ENCODE assay signal across 11 cellular contexts in the genomic region with DNA sequence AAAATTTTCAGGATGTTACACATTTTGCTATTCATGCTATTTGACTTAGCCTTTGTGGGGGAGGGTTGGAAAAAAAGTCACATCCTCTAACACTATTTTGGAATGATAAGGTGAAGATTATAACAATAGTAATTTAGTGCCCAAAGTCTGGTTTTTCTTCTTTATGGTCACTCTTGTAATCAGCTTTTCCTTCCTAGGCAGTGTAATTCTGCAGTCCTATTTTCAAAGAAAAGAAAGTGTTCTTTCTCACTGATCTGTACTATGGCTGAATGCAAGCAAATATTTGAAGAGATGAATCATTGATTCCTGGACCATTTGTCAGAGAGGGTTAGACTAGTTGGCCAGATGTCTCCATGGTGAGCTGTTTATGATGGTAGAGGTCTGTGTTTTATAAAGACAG. TPM values are rescaled to one million over a fixed set of nuclear protein-coding genes. Genes with fewer than 3 reads are reported as not detected.
DNase-seq lines count a peak whose midpoint lies in the region; ATAC-seq, FAIRE-seq and TF ChIP-seq lines count a peak whose summit lies in the region.
"Had no signal": no experiment of that assay in that cellular context is flagged by ENCODE, and none has a peak within 500 bp of the region (broad histone marks: within the 10 kb centered on the region; RNA-seq: fewer than 3 reads in every experiment).

No MANE protein-coding gene starts in this region.

- H3K4me3 ChIP-seq in astrocyte (ENCODE audit: insufficient read depth, low read depth, low read length) = peak overlapping the region; percentile 30
- peak overlapping the region in 1 of 3 experiments; percentile 11; a peak in 2 of 6 replicates for H3K4me3 ChIP-seq in HepG2 (replicated peaks in 1 of 3; ENCODE audit: insufficient read depth in 1 of 3, low read depth in 2 of 3, low read length in 3 of 3)
- H3K4me3 ChIP-seq: HAP-1 had no signal

- H3K9me3 ChIP-seq in astrocyte (ENCODE audit: insufficient read depth, low read depth, low read length) (no peaks in the 10 kb centered on the region), HepG2 (ENCODE audit: low read length) (no peaks in the 10 kb centered on the region)
- H3K9me3 ChIP-seq: HAP-1 had no signal

- BruUV-seq in HepG2 (replicated peaks; lab: Mats Ljungman, UMichigan) = no TSS peak

- H3K36me3 ChIP-seq in astrocyte (ENCODE audit: insufficient read depth, low read length) (no peaks in the 10 kb centered on the region), HepG2 (replicated peaks in 1 of 2; ENCODE audit: control insufficient read depth in 1 of 2, insufficient read depth in 2 of 2, low read length in 2 of 2) (peaks cover 2 to 14% of the 10 kb centered on the region in 2 experiments; a peak in 4 of 5 replicates)
- H3K36me3 ChIP-seq: HAP-1 had no signal

- FAIRE-seq in astrocyte (lab: Jason Lieb, UNC) (peak; percentile 89), HepG2 (lab: Jason Lieb, UNC) (peak; percentile 81)

- in situ Hi-C loops in ACHN (cut with HindIII; ENCODE audit: low pct_ligation_motif_present, low pct_unique_long_range_greater_than_20kb, low sequenced_read_pairs) = no loop called here
- in situ Hi-C loops in HepG2 (cut with HindIII; ENCODE audit: extremely low pct_ligation_motif_present, low pct_unique_long_range_greater_than_20kb) = no loop called here

- H3K4me3 Mint-ChIP-seq in astrocyte (ENCODE audit: unreplicated experiment) (peak overlapping the region; percentile 62), progenitor cell of endocrine pancreas (ENCODE audit: low read depth) (no peak overlapping the region)

- ATAC-seq in HepG2 (peak; percentile 97), GM19463 (IDR thresholded peaks at IDR 0.05; ENCODE audit: unreplicated experiment) (no peak), HG03108 (IDR thresholded peaks at IDR 0.05; ENCODE audit: unreplicated experiment) (no peak), HG03439 (IDR thresholded peaks at IDR 0.05; ENCODE audit: unreplicated experiment) (no peak)

- CTCF ChIA-PET in HepG2 (lab: Yijun Ruan, JAX; ENCODE audit: low intra/inter-chr PET ratio, low total read pairs) = no interaction called here

- intact Hi-C loops in HepG2 (cut with micrococcal nuclease; ENCODE audit: unreplicated experiment) = loop anchor here (1.0 kb wide), 1 partner anchor 8 kb away; a partner anchor contains a TSS

- H3K27me3 Mint-ChIP-seq in astrocyte (ENCODE audit: low read depth, unreplicated experiment) (no peaks in the 10 kb centered on the region), progenitor cell of endocrine pancreas (no peaks in the 10 kb centered on the region)

- H3K4me1 Mint-ChIP-seq in astrocyte (ENCODE audit: low read depth, unreplicated experiment) (peaks cover 64% of the 10 kb centered on the region), progenitor cell of endocrine pancreas (ENCODE audit: low read depth) (peaks cover 24% of the 10 kb centered on the region)

- H3K27me3 ChIP-seq in astrocyte (ENCODE audit: insufficient read depth, low read length) = no peaks in the 10 kb centered on the region
- no peaks in the 10 kb centered on the region; a peak in 1 of 5 replicates for H3K27me3 ChIP-seq in HepG2 (ENCODE audit: control insufficient read depth in 1 of 2, insufficient read depth in 2 of 2, low read length in 2 of 2)

- H3K9me3 Mint-ChIP-seq in astrocyte (ENCODE audit: unreplicated experiment) = no peaks in the 10 kb centered on the region
- no peaks in the 10 kb centered on the region for H3K9me3 Mint-ChIP-seq in progenitor cell of endocrine pancreas (ENCODE audit: low read depth)

- H3K36me3 Mint-ChIP-seq in astrocyte (ENCODE audit: low read depth, unreplicated experiment) (peaks cover 6% of the 10 kb centered on the region), progenitor cell of endocrine pancreas (ENCODE audit: insufficient read depth) (peaks cover 1% of the 10 kb centered on the region)

- peak in 1 of 2 experiments; percentile 83; a peak in 2 of 4 replicates for TF ChIP-seq EP300 in HepG2 (IDR thresholded peaks at IDR 0.05; ENCODE audit: low read depth in 2 of 2, low read length in 2 of 2)
- peak; percentile 64; the same call in 1 of the 2 replicates for TF ChIP-seq EP300 in HepG2 (CRISPR knock-in tag; IDR thresholded peaks at IDR 0.05; ENCODE audit: borderline replicate concordance)

- peaks cover 18% of the 10 kb centered on the region for H4K20me1 ChIP-seq in astrocyte (ENCODE audit: insufficient read depth, low read length)
- H4K20me1 ChIP-seq in HepG2 (ENCODE audit: insufficient read depth, low read length) = peaks cover 52% of the 10 kb centered on the region

- TF ChIP-seq CTCF in astrocyte (IDR thresholded peaks at IDR 0.05; ENCODE audit: insufficient read depth, low read depth, low read length) (no peak), HepG2 (CRISPR knock-in tag; IDR thresholded peaks at IDR 0.05) (no peak), progenitor cell of endocrine pancreas (IDR thresholded peaks at IDR 0.05; ENCODE audit: unreplicated experiment) (no peak)

- peak overlapping the region; percentile 96 for H3K27ac Mint-ChIP-seq in astrocyte (ENCODE audit: unreplicated experiment)
- no peak overlapping the region for H3K27ac Mint-ChIP-seq in progenitor cell of endocrine pancreas

- no peak for TF ChIP-seq POLR2A in HepG2 (IDR thresholded peaks at IDR 0.05; ENCODE audit: insufficient read depth in 1 of 2, low read depth in 2 of 2, low read length in 2 of 2)

- peak overlapping the region; percentile 77 for H3K4me2 ChIP-seq in astrocyte (ENCODE audit: low read length)
- peak overlapping the region; percentile 37 for H3K4me2 ChIP-seq in HepG2 (ENCODE audit: low read depth, low read length)

- H3K9ac ChIP-seq in astrocyte (ENCODE audit: low read length) (peak overlapping the region; percentile 78), HepG2 (ENCODE audit: insufficient read depth, low read depth, low read length) (no peak overlapping the region)

- POLR2A ChIA-PET in HepG2 (lab: Yijun Ruan, JAX) = interaction anchor here (0.7 to 1.9 kb wide), 5 partner anchors 9 to 178 kb away, joined by 3 to 33 read pairs (median 6); a partner anchor contains a TSS

- peak overlapping the region; percentile 94 for H3K27ac ChIP-seq in astrocyte (ENCODE audit: low read depth, low read length)
- H3K27ac ChIP-seq in HepG2 (ENCODE audit: extremely low read length, insufficient read depth, low read length) = peak overlapping the region; percentile 56

- H3K4me1 ChIP-seq in astrocyte (ENCODE audit: insufficient read depth, low read length) (peaks cover 64% of the 10 kb centered on the region), HepG2 (ENCODE audit: insufficient read depth, low read length) (peaks cover 98% of the 10 kb centered on the region)
- H3K4me1 ChIP-seq: HAP-1 had no signal

- no peak overlapping the region for H2AFZ ChIP-seq in astrocyte (ENCODE audit: low read depth, low read length)
- H2AFZ ChIP-seq in HepG2 (ENCODE audit: low read length) = no peak overlapping the region

- TF ChIP-seq RAD21 in HepG2 (CRISPR knock-in tag; IDR thresholded peaks at IDR 0.05) = no peak

- peak; percentile 97 for DNase-seq in ACHN
- DNase-seq in HS-27A (ENCODE audit: low read depth) = peak; percentile 85
- DNase-seq in astrocyte (ENCODE audit: low read depth) = peak; percentile 94
- peak; percentile 96 for DNase-seq in HepG2 (ENCODE audit: low spot score)
- no peak for DNase-seq in progenitor cell of endocrine pancreas (ENCODE audit: low spot score, unreplicated experiment)
- DNase-seq: activated T-cell treated with anti-CD3 and anti-CD28 coated beads, Interleukin-2, amount 50 U/mL, for 48 hours; GDM1 had no signal

- H3K79me2 ChIP-seq in astrocyte (ENCODE audit: insufficient read depth, low read length) (peaks cover 89% of the 10 kb centered on the region), HepG2 (ENCODE audit: insufficient read depth, low read length) (peaks cover 96% of the 10 kb centered on the region)

RNA-seq across cellular contexts. Expression of a gene that starts 8.4 kb away (rescaled TPM):
- total RNA-seq in astrocyte (76.8 TPM in 2 replicates), HepG2 (2016; rRNA removed; fragmentation: Illumina TruSeq; extraction: Trizol) (51.7 and 53.4 TPM in 2 replicates), progenitor cell of endocrine pancreas (57.4 and 63.7 TPM in 2 replicates)
- 19.0 and 20.1 TPM in 2 replicates for total RNA-seq in HepG2 (2016; cell fraction: cytosol; rRNA removed; fragmentation: Illumina TruSeq; extraction: Trizol; ENCODE audit: low read depth)
- 53.8 and 54.3 TPM in 2 replicates for total RNA-seq in HepG2 (2016; cell fraction: insoluble cytoplasmic fraction; rRNA removed; fragmentation: Illumina TruSeq; extraction: Trizol)
- 36.2 and 36.7 TPM in 2 replicates for total RNA-seq in HepG2 (2016; cell fraction: membrane; rRNA removed; fragmentation: Illumina TruSeq; extraction: Trizol)
- total RNA-seq in HepG2 (2016; cell fraction: nucleus; rRNA removed; fragmentation: Illumina TruSeq; extraction: Trizol) = 57.5 and 60.4 TPM in 2 replicates
- 47.9 and 61.0 TPM in 2 replicates for polyA plus RNA-seq in HepG2 (2011; rRNA removed)
- polyA plus RNA-seq in HepG2 (2011; cell fraction: cytosol; rRNA removed) = 26.9 and 41.0 TPM in 2 replicates
- polyA plus RNA-seq in HepG2 (2011; cell fraction: nucleus; rRNA removed) = 39.4 and 42.0 TPM in 2 replicates
- polyA plus RNA-seq in HepG2 (2012) = 27.1 and 34.3 TPM in 2 replicates
- polyA plus RNA-seq in HepG2 (2016; cell fraction: cytosol; fragmentation: Illumina TruSeq; extraction: Trizol; ENCODE audit: low read depth) = 3.4 and 3.7 TPM in 2 replicates
- polyA plus RNA-seq in HepG2 (2016; cell fraction: insoluble cytoplasmic fraction; fragmentation: Illumina TruSeq; extraction: Trizol; ENCODE audit: low read depth) = 43.2 and 52.1 TPM in 2 replicates
- polyA plus RNA-seq in HepG2 (2016; cell fraction: membrane; fragmentation: Illumina TruSeq; extraction: Trizol; ENCODE audit: low read depth) = 13.3 and 17.1 TPM in 2 replicates
- polyA plus RNA-seq in HepG2 (2016; cell fraction: nucleus; fragmentation: Illumina TruSeq; extraction: Trizol; ENCODE audit: insufficient read depth, low read depth) = 51.5 and 57.9 TPM in 2 replicates
- polyA minus RNA-seq in HepG2 (2011; rRNA and poly(A)+ RNA removed; ENCODE audit: low replicate concordance) = 45.2 and 96.4 TPM in 2 replicates
- 68.9 and 72.7 TPM in 2 replicates for polyA minus RNA-seq in HepG2 (2011; cell fraction: cytosol; rRNA and poly(A)+ RNA removed)
- 128 and 149 TPM in 2 replicates for polyA minus RNA-seq in HepG2 (2011; cell fraction: nucleus; rRNA and poly(A)+ RNA removed)

RNA-seq across cellular contexts. Expression of a gene that starts 8.7 kb away (rescaled TPM):
- 71.9 and 78.8 TPM in 2 replicates for total RNA-seq in astrocyte
- total RNA-seq in HepG2 (2016; rRNA removed; fragmentation: Illumina TruSeq; extraction: Trizol) = 99.8 and 104 TPM in 2 replicates
- total RNA-seq in HepG2 (2016; cell fraction: cytosol; rRNA removed; fragmentation: Illumina TruSeq; extraction: Trizol; ENCODE audit: low read depth) = 81.0 and 93.2 TPM in 2 replicates
- 98.8 and 104 TPM in 2 replicates for total RNA-seq in HepG2 (2016; cell fraction: insoluble cytoplasmic fraction; rRNA removed; fragmentation: Illumina TruSeq; extraction: Trizol)
- total RNA-seq in HepG2 (2016; cell fraction: membrane; rRNA removed; fragmentation: Illumina TruSeq; extraction: Trizol) = 49.2 and 54.2 TPM in 2 replicates
- total RNA-seq in HepG2 (2016; cell fraction: nucleus; rRNA removed; fragmentation: Illumina TruSeq; extraction: Trizol) = 61.4 and 77.1 TPM in 2 replicates
- polyA plus RNA-seq in HepG2 (2011; rRNA removed) = 90.8 and 99.8 TPM in 2 replicates
- polyA plus RNA-seq in HepG2 (2011; cell fraction: cytosol; rRNA removed) = 45.8 and 51.2 TPM in 2 replicates
- 207 and 252 TPM in 2 replicates for polyA plus RNA-seq in HepG2 (2011; cell fraction: nucleus; rRNA removed)
- polyA plus RNA-seq in HepG2 (2012) = 46.9 and 63.7 TPM in 2 replicates
- 14.9 and 16.8 TPM in 2 replicates for polyA plus RNA-seq in HepG2 (2016; cell fraction: cytosol; fragmentation: Illumina TruSeq; extraction: Trizol; ENCODE audit: low read depth)
- 128 and 134 TPM in 2 replicates for polyA plus RNA-seq in HepG2 (2016; cell fraction: insoluble cytoplasmic fraction; fragmentation: Illumina TruSeq; extraction: Trizol; ENCODE audit: low read depth)
- polyA plus RNA-seq in HepG2 (2016; cell fraction: membrane; fragmentation: Illumina TruSeq; extraction: Trizol; ENCODE audit: low read depth) = 28.8 and 29.0 TPM in 2 replicates
- polyA plus RNA-seq in HepG2 (2016; cell fraction: nucleus; fragmentation: Illumina TruSeq; extraction: Trizol; ENCODE audit: insufficient read depth, low read depth) = 203 and 213 TPM in 2 replicates
- 61.9 and 154 TPM in 2 replicates for polyA minus RNA-seq in HepG2 (2011; rRNA and poly(A)+ RNA removed; ENCODE audit: low replicate concordance)
- 17.3 and 23.9 TPM in 2 replicates for polyA minus RNA-seq in HepG2 (2011; cell fraction: cytosol; rRNA and poly(A)+ RNA removed)
- polyA minus RNA-seq in HepG2 (2011; cell fraction: nucleus; rRNA and poly(A)+ RNA removed) = 71.4 and 71.5 TPM in 2 replicates
- 101 and 115 TPM in 2 replicates for total RNA-seq in progenitor cell of endocrine pancreas

RNA-seq across cellular contexts. Expression of a gene that starts 50.5 kb away (rescaled TPM):
- total RNA-seq in astrocyte = 70.9 and 71.1 TPM in 2 replicates
- 67.6 and 97.1 TPM in 2 replicates for total RNA-seq in HepG2 (2016; rRNA removed; fragmentation: Illumina TruSeq; extraction: Trizol)
- total RNA-seq in HepG2 (2016; cell fraction: cytosol; rRNA removed; fragmentation: Illumina TruSeq; extraction: Trizol; ENCODE audit: low read depth) = 43.5 and 44.1 TPM in 2 replicates
- 66.0 and 92.7 TPM in 2 replicates for total RNA-seq in HepG2 (2016; cell fraction: insoluble cytoplasmic fraction; rRNA removed; fragmentation: Illumina TruSeq; extraction: Trizol)
- 109 and 111 TPM in 2 replicates for total RNA-seq in HepG2 (2016; cell fraction: membrane; rRNA removed; fragmentation: Illumina TruSeq; extraction: Trizol)
- total RNA-seq in HepG2 (2016; cell fraction: nucleus; rRNA removed; fragmentation: Illumina TruSeq; extraction: Trizol) = 24.1 and 29.7 TPM in 2 replicates
- polyA plus RNA-seq in HepG2 (2011; rRNA removed) = 50.8 and 64.3 TPM in 2 replicates
- polyA plus RNA-seq in HepG2 (2011; cell fraction: cytosol; rRNA removed) = 39.2 and 54.5 TPM in 2 replicates
- polyA plus RNA-seq in HepG2 (2011; cell fraction: nucleus; rRNA removed) = 13.9 and 16.0 TPM in 2 replicates
- 30.2 and 34.8 TPM in 2 replicates for polyA plus RNA-seq in HepG2 (2012)
- 58.2 and 66.9 TPM in 2 replicates for polyA plus RNA-seq in HepG2 (2016; cell fraction: cytosol; fragmentation: Illumina TruSeq; extraction: Trizol; ENCODE audit: low read depth)
- polyA plus RNA-seq in HepG2 (2016; cell fraction: insoluble cytoplasmic fraction; fragmentation: Illumina TruSeq; extraction: Trizol; ENCODE audit: low read depth) = 110 and 111 TPM in 2 replicates
- polyA plus RNA-seq in HepG2 (2016; cell fraction: membrane; fragmentation: Illumina TruSeq; extraction: Trizol; ENCODE audit: low read depth) = 110 and 116 TPM in 2 replicates
- 41.6 and 42.0 TPM in 2 replicates for polyA plus RNA-seq in HepG2 (2016; cell fraction: nucleus; fragmentation: Illumina TruSeq; extraction: Trizol; ENCODE audit: insufficient read depth, low read depth)
- 31.4 and 38.5 TPM in 2 replicates for polyA minus RNA-seq in HepG2 (2011; rRNA and poly(A)+ RNA removed; ENCODE audit: low replicate concordance)
- 29.3 and 33.2 TPM in 2 replicates for polyA minus RNA-seq in HepG2 (2011; cell fraction: cytosol; rRNA and poly(A)+ RNA removed)
- 14.2 and 21.6 TPM in 2 replicates for polyA minus RNA-seq in HepG2 (2011; cell fraction: nucleus; rRNA and poly(A)+ RNA removed)
- 40.7 and 43.0 TPM in 2 replicates for total RNA-seq in progenitor cell of endocrine pancreas
